Comparison of ENCODE assay signal across 10 cellular contexts in the genomic region with DNA sequence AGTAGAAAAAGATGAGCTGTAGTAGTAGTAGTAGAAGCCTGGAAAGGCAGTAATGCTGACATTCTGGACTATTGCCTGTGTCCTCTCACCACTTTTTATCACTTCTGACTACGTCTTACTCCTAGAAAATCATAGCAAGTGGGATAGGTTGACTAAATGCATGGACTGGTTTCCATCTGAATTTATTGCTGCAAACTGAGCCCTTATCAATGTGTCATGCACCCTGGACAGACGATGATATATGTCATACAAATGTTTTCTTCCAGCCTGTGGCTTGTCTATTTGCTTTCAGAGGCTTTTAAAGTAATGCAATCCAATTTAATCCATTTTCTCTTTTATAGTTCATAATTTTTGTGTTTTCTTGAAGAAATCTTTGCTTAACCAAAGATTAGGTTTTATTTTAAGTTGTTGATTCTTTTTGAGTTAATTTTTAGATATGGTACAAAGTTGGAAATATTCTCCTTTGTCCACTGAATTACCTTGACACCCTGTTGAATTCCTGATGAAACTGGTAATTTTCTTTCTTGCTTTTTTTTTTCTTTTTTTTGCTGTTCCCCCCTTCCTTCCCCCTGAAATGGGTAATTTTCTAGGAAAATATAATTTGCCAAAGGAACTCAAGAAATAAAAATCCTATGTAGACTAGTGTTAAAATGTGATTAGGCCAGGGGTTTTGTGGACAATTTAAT. TPM values are rescaled to one million over a fixed set of nuclear protein-coding genes. Genes with fewer than 3 reads are reported as not detected.
DNase-seq lines count a peak whose midpoint lies in the region; ATAC-seq, FAIRE-seq and TF ChIP-seq lines count a peak whose summit lies in the region.
"Had no signal": no experiment of that assay in that cellular context is flagged by ENCODE, and none has a peak within 500 bp of the region (broad histone marks: within the 10 kb centered on the region; RNA-seq: fewer than 3 reads in every experiment).

No MANE protein-coding gene starts in this region.

- H2AFZ ChIP-seq in ACC112 (ENCODE audit: low read length, unreplicated experiment): no peak overlapping the region
- H2AFZ ChIP-seq in keratinocyte (ENCODE audit: control insufficient read depth, low read length): no peak overlapping the region

- CTCF ChIA-PET in HEK293 (lab: Yijun Ruan, JAX): interaction anchor here (0.6 to 0.7 kb wide), 2 partner anchors 678 to 691 kb away, joined by 3 read pairs; no protein-coding TSS in a partner anchor

- H3K4me3 ChIP-seq in ACC112 (ENCODE audit: low read depth, low read length) (no peak overlapping the region; the same call in 1 of the 2 replicates), HEK293 (ENCODE audit: low read depth, low read length) (no peak overlapping the region), keratinocyte (ENCODE audit: control insufficient read depth in 2 of 3, extremely low read depth in 1 of 3, insufficient read depth in 2 of 3, low read depth in 1 of 3, low read length in 3 of 3) (peak overlapping the region in 1 of 3 experiments; percentile 25)

- intact Hi-C loops in head of caudate nucleus (cut with DNase I): no loop called here

- FAIRE-seq in keratinocyte (lab: Jason Lieb, UNC): no peak

- H3K4me1 ChIP-seq in ACC112 (ENCODE audit: control insufficient read depth, insufficient read depth, low read length, unreplicated experiment) (peaks cover 31% of the 10 kb centered on the region), HEK293 (ENCODE audit: control insufficient read depth, insufficient read depth, low read length) (peaks cover 15% of the 10 kb centered on the region), keratinocyte (ENCODE audit: control insufficient read depth, extremely low read depth, insufficient read depth, low read length) (peaks cover 19% of the 10 kb centered on the region)

- H3K36me3 ChIP-seq in ACC112 (ENCODE audit: insufficient read depth, low read length) (no peaks in the 10 kb centered on the region), HEK293 (ENCODE audit: control insufficient read depth in 2 of 2, insufficient read depth in 1 of 2, low read length in 2 of 2) (no peaks in the 10 kb centered on the region; a peak in 1 of 3 replicates), keratinocyte (ENCODE audit: control insufficient read depth in 2 of 2, extremely low read depth in 1 of 2, insufficient read depth in 2 of 2, low read length in 2 of 2) (peaks cover 0 to 3% of the 10 kb centered on the region in 2 experiments)

- H3K9ac ChIP-seq in keratinocyte (ENCODE audit: control insufficient read depth, extremely low read depth, insufficient read depth, low read length): peak overlapping the region; percentile 78

- dilution Hi-C loops in keratinocyte (cut with MboI; ENCODE audit: extremely low pct_ligation_motif_present, low sequenced_read_pairs): no loop called here

- H3K9me3 ChIP-seq in HEK293 (ENCODE audit: control insufficient read depth, insufficient read depth, low read depth, low read length) (no peaks in the 10 kb centered on the region), keratinocyte (ENCODE audit: control insufficient read depth, low read depth, low read length) (no peaks in the 10 kb centered on the region)

- H3K4me2 ChIP-seq in keratinocyte (ENCODE audit: control insufficient read depth, extremely low read depth, insufficient read depth, low read depth, low read length): peak overlapping the region; percentile 70

- no peaks in the 10 kb centered on the region for H4K20me1 ChIP-seq in keratinocyte (ENCODE audit: control insufficient read depth, extremely low read depth, insufficient read depth, low read length)

- no peaks in the 10 kb centered on the region for H3K9me1 ChIP-seq in keratinocyte (ENCODE audit: control insufficient read depth, extremely low read depth, insufficient read depth, low read length)

- no peak for TF ChIP-seq CTCF in HEK293 (tag by site-specific recombination; IDR thresholded peaks at IDR 0.05)
- no peak for TF ChIP-seq CTCF in keratinocyte (optimal IDR thresholded peaks at IDR 0.05 in 1 of 3, IDR thresholded peaks at IDR 0.05 in 1 of 3, conservative IDR thresholded peaks at IDR 0.05 in 1 of 3; ENCODE audit: extremely low read depth in 1 of 3, insufficient read depth in 2 of 3, low read length in 3 of 3)

- DNase-seq in SW480 (ENCODE audit: low spot score): peak; percentile 42
- DNase-seq in keratinocyte (ENCODE audit: low read depth, low spot score): no peak
- DNase-seq in head of caudate nucleus: no peak
- no peak for DNase-seq in NK-92 treated with Interleukin-12 subunit alpha and Interleukin-12 subunit beta, amount 100 ng/mL, for 24 hours (lab: John Stamatoyannopoulos, UW)
- DNase-seq: NCI-H2029, T-helper 9 cell had no signal

- H3K27me3 ChIP-seq in ACC112 (ENCODE audit: insufficient read depth, low read length): no peaks in the 10 kb centered on the region
- H3K27me3 ChIP-seq in keratinocyte (ENCODE audit: control insufficient read depth, extremely low read depth, insufficient read depth, low read length): no peaks in the 10 kb centered on the region

- H3K79me2 ChIP-seq in ACC112 (ENCODE audit: control insufficient read depth, insufficient read depth, low read length, unreplicated experiment) (peaks cover 8% of the 10 kb centered on the region), keratinocyte (ENCODE audit: control insufficient read depth, insufficient read depth, low read length) (peaks cover 5% of the 10 kb centered on the region)

- ATAC-seq in HG02588 (IDR thresholded peaks at IDR 0.05; ENCODE audit: unreplicated experiment) (no peak), HG02678 (IDR thresholded peaks at IDR 0.05; ENCODE audit: unreplicated experiment) (no peak)

- POLR2A ChIA-PET in HEK293 (lab: Yijun Ruan, JAX): interaction anchor here (0.6 to 1.4 kb wide), 4 partner anchors 21 to 164 kb away, joined by 3 to 8 read pairs (median 4); a partner anchor contains a TSS

- H3K27ac ChIP-seq in ACC112 (ENCODE audit: low read depth, low read length): peak overlapping the region; percentile 80
- H3K27ac ChIP-seq in HEK293 (ENCODE audit: extremely low read depth, low read depth, low read length): 0 out of 2 replicates have a peak overlapping the region, but pooled peaks have one; percentile 19
- H3K27ac ChIP-seq in keratinocyte (ENCODE audit: control insufficient read depth, insufficient read depth, low read length): peak overlapping the region; percentile 97

TF ChIP-seq in HEK293, 187 proteins besides CTCF, POLR2A, EP300 and RAD21 (continues in another document):
- TF ChIP-seq MEIS1 (CRISPR knock-in tag; IDR thresholded peaks at IDR 0.05; ENCODE audit: borderline replicate concordance) (peak; percentile 48; the same call in 1 of the 2 replicates), PRDM1 (tag by site-specific recombination; IDR thresholded peaks at IDR 0.05) (peak; percentile 52), IKZF3 (tag by site-specific recombination; IDR thresholded peaks at IDR 0.05) (peak; percentile 94), ZBTB17 (tag by site-specific recombination; IDR thresholded peaks at IDR 0.05) (peak; percentile 45), ZNF292 (tag by site-specific recombination; IDR thresholded peaks at IDR 0.05; ENCODE audit: borderline replicate concordance, low read depth) (no peak), ZNF629 (tag by site-specific recombination; IDR thresholded peaks at IDR 0.05) (peak; percentile 81), ZNF561 (tag by site-specific recombination; IDR thresholded peaks at IDR 0.05; ENCODE audit: borderline replicate concordance) (no peak)
- TF ChIP-seq, protein P1, sequence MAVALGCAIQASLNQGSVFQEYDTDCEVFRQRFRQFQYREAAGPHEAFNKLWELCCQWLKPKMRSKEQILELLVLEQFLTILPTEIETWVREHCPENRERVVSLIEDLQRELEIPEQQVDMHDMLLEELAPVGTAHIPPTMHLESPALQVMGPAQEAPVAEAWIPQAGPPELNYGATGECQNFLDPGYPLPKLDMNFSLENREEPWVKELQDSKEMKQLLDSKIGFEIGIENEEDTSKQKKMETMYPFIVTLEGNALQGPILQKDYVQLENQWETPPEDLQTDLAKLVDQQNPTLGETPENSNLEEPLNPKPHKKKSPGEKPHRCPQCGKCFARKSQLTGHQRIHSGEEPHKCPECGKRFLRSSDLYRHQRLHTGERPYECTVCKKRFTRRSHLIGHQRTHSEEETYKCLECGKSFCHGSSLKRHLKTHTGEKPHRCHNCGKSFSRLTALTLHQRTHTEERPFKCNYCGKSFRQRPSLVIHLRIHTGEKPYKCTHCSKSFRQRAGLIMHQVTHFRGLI (tag by site-specific recombination; IDR thresholded peaks at IDR 0.05): no peak
- TF ChIP-seq, protein P2, sequence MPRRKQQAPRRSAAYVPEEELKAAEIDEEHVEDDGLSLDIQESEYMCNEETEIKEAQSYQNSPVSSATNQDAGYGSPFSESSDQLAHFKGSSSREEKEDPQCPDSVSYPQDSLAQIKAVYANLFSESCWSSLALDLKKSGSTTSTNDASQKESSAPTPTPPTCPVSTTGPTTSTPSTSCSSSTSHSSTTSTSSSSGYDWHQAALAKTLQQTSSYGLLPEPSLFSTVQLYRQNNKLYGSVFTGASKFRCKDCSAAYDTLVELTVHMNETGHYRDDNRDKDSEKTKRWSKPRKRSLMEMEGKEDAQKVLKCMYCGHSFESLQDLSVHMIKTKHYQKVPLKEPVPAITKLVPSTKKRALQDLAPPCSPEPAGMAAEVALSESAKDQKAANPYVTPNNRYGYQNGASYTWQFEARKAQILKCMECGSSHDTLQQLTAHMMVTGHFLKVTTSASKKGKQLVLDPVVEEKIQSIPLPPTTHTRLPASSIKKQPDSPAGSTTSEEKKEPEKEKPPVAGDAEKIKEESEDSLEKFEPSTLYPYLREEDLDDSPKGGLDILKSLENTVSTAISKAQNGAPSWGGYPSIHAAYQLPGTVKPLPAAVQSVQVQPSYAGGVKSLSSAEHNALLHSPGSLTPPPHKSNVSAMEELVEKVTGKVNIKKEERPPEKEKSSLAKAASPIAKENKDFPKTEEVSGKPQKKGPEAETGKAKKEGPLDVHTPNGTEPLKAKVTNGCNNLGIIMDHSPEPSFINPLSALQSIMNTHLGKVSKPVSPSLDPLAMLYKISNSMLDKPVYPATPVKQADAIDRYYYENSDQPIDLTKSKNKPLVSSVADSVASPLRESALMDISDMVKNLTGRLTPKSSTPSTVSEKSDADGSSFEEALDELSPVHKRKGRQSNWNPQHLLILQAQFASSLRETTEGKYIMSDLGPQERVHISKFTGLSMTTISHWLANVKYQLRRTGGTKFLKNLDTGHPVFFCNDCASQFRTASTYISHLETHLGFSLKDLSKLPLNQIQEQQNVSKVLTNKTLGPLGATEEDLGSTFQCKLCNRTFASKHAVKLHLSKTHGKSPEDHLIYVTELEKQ (tag by site-specific recombination; IDR thresholded peaks at IDR 0.05; ENCODE audit: borderline replicate concordance): peak; percentile 74; the same call in 1 of the 2 replicates

RNA-seq across cellular contexts. Expression of a gene that starts 47.1 kb away (rescaled TPM):
- 8.0 to 12.2 TPM (median 9.4 TPM) in 3 replicates for polyA plus RNA-seq in keratinocyte
- 34.2 TPM for polyA plus RNA-seq in keratinocyte (2011; ENCODE audit: low read depth)
- 8.9 and 12.9 TPM in 2 replicates for polyA plus RNA-seq in keratinocyte (2011; cell fraction: cytosol; rRNA removed)
- 23.9 and 25.0 TPM in 2 replicates for polyA plus RNA-seq in keratinocyte (2011; cell fraction: nucleus; rRNA removed)
- polyA plus RNA-seq in keratinocyte (2012; ENCODE audit: low replicate concordance): 19.9 and 26.2 TPM in 2 replicates
- 11.9 to 29.5 TPM (median 15.6 TPM) in 3 replicates for polyA minus RNA-seq in keratinocyte
- 9.2 TPM for polyA minus RNA-seq in keratinocyte (2011; cell fraction: cytosol; rRNA and poly(A)+ RNA removed)
- 9.3 and 25.8 TPM in 2 replicates for polyA minus RNA-seq in keratinocyte (2011; cell fraction: nucleus; rRNA and poly(A)+ RNA removed)

Comparison
In these comparisons a context has a peak if more than half of its experiments do, and no peak if none do; other contexts are left out.
1. H3K27ac ChIP-seq: peak in every context shown above with its lines; median percentile 97 in keratinocyte; 80 in ACC112; 19 in HEK293.